ENCODE assay signal across 20 cellular contexts in genomic region chr2:86097114-86097896, GRCh38.
"Had no signal": no experiment of that assay in that cellular context is flagged by ENCODE, and none has a peak within 500 bp of the region (broad histone marks: within the 10 kb centered on the region; RNA-seq: fewer than 3 reads in every experiment).

No MANE protein-coding gene starts in this region.

- H3K4me1 Mint-ChIP-seq: endodermal cell, nephron progenitor cell had no signal

- H2AFZ ChIP-seq: parathyroid adenoma had no signal

- H3K27ac ChIP-seq: colonic mucosa, foreskin keratinocyte, heart left ventricle, parathyroid adenoma, prostate gland, right lobe of liver, skin epidermis, stomach, thoracic aorta, transverse colon had no signal

- H3K36me3 ChIP-seq: colonic mucosa, prostate gland had no signal

- H3K27ac Mint-ChIP-seq: endodermal cell; naive thymus-derived CD4-positive, alpha-beta T cell; nephron progenitor cell had no signal

- H3K27me3 ChIP-seq: colonic mucosa, foreskin keratinocyte, heart left ventricle, right lobe of liver, stomach, transverse colon had no signal

- H3K4me3 ChIP-seq: colonic mucosa, heart left ventricle, prostate gland, right lobe of liver, skin epidermis, stomach, thoracic aorta, transverse colon had no signal

- ATAC-seq: foreskin keratinocyte; heart left ventricle; naive thymus-derived CD4-positive, alpha-beta T cell; right lobe of liver had no signal

- H3K9me3 Mint-ChIP-seq: endodermal cell had no signal

- H3K27me3 Mint-ChIP-seq: naive thymus-derived CD4-positive, alpha-beta T cell had no signal

- H3K4me1 ChIP-seq: colonic mucosa, foreskin keratinocyte, heart left ventricle, parathyroid adenoma, prostate gland, right lobe of liver, stomach, transverse colon had no signal

- H3K4me3 Mint-ChIP-seq: endodermal cell; naive thymus-derived CD4-positive, alpha-beta T cell; nephron progenitor cell had no signal

- H3K9me3 ChIP-seq: colonic mucosa, heart left ventricle, prostate gland, right lobe of liver, stomach, thoracic aorta, transverse colon had no signal

- H3K9ac ChIP-seq: parathyroid adenoma had no signal

- DNase-seq: colonic mucosa; dermis blood vessel endothelial cell; endodermal cell; erythroblast; foreskin keratinocyte; heart left ventricle; hippocampal formation; mesendoderm; naive thymus-derived CD4-positive, alpha-beta T cell; nephron progenitor cell; retina; right lobe of liver; stimulated activated naive CD4-positive, alpha-beta T cell; stomach; substantia nigra; transverse colon had no signal
